1 cellular context compared by ENCODE assay signal in the genomic region with DNA sequence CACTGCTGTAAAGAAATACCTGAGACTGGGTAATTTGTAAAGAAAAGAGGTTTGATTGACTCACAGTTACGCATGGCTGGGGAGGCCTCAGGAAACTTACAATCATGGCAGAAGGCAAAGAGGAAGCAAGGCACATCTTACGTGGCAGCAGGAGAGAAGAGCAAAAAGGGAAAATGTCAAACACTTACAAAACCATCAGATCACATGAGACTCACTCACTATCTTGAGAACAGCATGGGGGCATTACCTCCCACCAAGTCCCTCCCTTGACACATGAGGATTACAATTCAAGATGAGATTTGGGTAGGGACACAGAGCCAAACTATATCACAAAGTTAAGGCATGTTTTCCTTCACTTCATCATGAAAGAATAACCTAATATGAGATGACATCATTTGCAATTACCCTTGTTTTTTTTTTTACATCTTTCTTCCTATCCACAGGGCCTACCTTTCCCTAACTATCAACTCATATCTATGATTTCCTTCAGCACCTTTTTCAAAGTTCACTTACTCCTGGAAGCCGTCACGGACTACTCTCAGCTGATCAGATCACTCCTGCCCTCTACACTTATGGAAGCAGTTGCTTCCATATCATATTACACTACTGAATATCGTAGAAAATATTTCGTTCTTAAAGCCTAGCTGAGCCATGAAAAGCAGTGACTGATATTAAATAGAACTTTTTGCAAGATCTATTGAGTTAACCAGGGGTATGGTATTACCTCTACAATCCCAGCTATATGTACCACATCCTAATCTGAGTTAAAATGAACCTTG.
TF ChIP-seq lines count a peak whose summit lies in the region.

No MANE protein-coding gene starts in this region.

TF ChIP-seq in SK-N-SH, 30 proteins besides CTCF, POLR2A, EP300 and RAD21 (continued from another document):
- TF ChIP-seq, protein P1, sequence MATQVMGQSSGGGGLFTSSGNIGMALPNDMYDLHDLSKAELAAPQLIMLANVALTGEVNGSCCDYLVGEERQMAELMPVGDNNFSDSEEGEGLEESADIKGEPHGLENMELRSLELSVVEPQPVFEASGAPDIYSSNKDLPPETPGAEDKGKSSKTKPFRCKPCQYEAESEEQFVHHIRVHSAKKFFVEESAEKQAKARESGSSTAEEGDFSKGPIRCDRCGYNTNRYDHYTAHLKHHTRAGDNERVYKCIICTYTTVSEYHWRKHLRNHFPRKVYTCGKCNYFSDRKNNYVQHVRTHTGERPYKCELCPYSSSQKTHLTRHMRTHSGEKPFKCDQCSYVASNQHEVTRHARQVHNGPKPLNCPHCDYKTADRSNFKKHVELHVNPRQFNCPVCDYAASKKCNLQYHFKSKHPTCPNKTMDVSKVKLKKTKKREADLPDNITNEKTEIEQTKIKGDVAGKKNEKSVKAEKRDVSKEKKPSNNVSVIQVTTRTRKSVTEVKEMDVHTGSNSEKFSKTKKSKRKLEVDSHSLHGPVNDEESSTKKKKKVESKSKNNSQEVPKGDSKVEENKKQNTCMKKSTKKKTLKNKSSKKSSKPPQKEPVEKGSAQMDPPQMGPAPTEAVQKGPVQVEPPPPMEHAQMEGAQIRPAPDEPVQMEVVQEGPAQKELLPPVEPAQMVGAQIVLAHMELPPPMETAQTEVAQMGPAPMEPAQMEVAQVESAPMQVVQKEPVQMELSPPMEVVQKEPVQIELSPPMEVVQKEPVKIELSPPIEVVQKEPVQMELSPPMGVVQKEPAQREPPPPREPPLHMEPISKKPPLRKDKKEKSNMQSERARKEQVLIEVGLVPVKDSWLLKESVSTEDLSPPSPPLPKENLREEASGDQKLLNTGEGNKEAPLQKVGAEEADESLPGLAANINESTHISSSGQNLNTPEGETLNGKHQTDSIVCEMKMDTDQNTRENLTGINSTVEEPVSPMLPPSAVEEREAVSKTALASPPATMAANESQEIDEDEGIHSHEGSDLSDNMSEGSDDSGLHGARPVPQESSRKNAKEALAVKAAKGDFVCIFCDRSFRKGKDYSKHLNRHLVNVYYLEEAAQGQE (IDR thresholded peaks at IDR 0.05; ENCODE audit: low read depth, low read length), result no peak
- TF ChIP-seq, protein P2, sequence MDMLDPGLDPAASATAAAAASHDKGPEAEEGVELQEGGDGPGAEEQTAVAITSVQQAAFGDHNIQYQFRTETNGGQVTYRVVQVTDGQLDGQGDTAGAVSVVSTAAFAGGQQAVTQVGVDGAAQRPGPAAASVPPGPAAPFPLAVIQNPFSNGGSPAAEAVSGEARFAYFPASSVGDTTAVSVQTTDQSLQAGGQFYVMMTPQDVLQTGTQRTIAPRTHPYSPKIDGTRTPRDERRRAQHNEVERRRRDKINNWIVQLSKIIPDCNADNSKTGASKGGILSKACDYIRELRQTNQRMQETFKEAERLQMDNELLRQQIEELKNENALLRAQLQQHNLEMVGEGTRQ (IDR thresholded peaks at IDR 0.05; ENCODE audit: borderline replicate concordance, low read depth, low read length), result no peak
TF ChIP-seq in SK-N-SH: peak in this region for 0.
